Comparison of ENCODE assay signal across 8 cellular contexts in genomic region chr10:124742418-124743187, GRCh38. TPM values are rescaled to one million over a fixed set of nuclear protein-coding genes. Genes with fewer than 3 reads are reported as not detected.
A peak's percentile ranks its signal among the peaks of the same experiment; 100 is the strongest.
DNase-seq lines count a peak whose midpoint lies in the region; ATAC-seq and TF ChIP-seq lines count a peak whose summit lies in the region.

No MANE protein-coding gene starts in this region.

- intact Hi-C loops in Right ventricle myocardium inferior (cut with DNase I), result loop anchor here (2.0 to 5.0 kb wide), 2 partner anchors 95 to 118 kb away; no protein-coding TSS in a partner anchor
- intact Hi-C loops in cardiac septum (cut with DNase I), result loop anchor here (2.0 to 5.0 kb wide), 2 partner anchors 40 to 110 kb away; no protein-coding TSS in a partner anchor
- intact Hi-C loops in breast epithelium (cut with DNase I; ENCODE audit: low total_unique reads), result loop anchor here (5.0 kb wide), 2 partner anchors 35 to 200 kb away; no protein-coding TSS in a partner anchor

- H3K27ac ChIP-seq in breast epithelium (peak overlapping the region; percentile 61 to 90), layer of hippocampus (ENCODE audit: low read depth, low read length) (peak overlapping the region; percentile 89), suprapubic skin (peak overlapping the region; percentile 95)

- DNase-seq in Right ventricle myocardium inferior (ENCODE audit: missing footprints), result peak; percentile 73
- no peak for DNase-seq in cardiac septum (ENCODE audit: low spot score)
- peak; percentile 74 for DNase-seq in NCI-H69 (lab: John Stamatoyannopoulos, UW)
- no peak for DNase-seq in breast epithelium (ENCODE audit: low spot score in 2 of 2)
- DNase-seq in suprapubic skin (ENCODE audit: low spot score in 2 of 2), result peak in 1 of 2 donors; percentile 71
- DNase-seq in cortex of kidney (lab: John Stamatoyannopoulos, UW), result no peak
- no peak for DNase-seq in NCI-H524 treated with DMSO at 0.1 percent for 48 hours (lab: John Stamatoyannopoulos, UW)

- TF ChIP-seq CTCF in breast epithelium (IDR thresholded peaks at IDR 0.05), result no peak
- peak in 1 of 2 donors; percentile 8 for TF ChIP-seq CTCF in suprapubic skin (IDR thresholded peaks at IDR 0.05)

- WGBS in suprapubic skin, result 3% methylated on average over 42 of the region's 42 CpGs

- ATAC-seq in Right ventricle myocardium inferior, result no peak

- no peaks in the 10 kb centered on the region for H3K36me3 ChIP-seq in breast epithelium
- H3K36me3 ChIP-seq in suprapubic skin, result no peaks in the 10 kb centered on the region

- H3K9me3 ChIP-seq in breast epithelium (no peaks in the 10 kb centered on the region), suprapubic skin (no peaks in the 10 kb centered on the region)

- H3K4me3 ChIP-seq in breast epithelium (peak overlapping the region; percentile 70 to 86 (median 77)), suprapubic skin (peak overlapping the region; percentile 90)

- H3K27me3 ChIP-seq in breast epithelium (no peaks in the 10 kb centered on the region), layer of hippocampus (ENCODE audit: control insufficient read depth, insufficient read depth, low read length) (no peaks in the 10 kb centered on the region), suprapubic skin (no peaks in the 10 kb centered on the region)

- TF ChIP-seq EP300 in suprapubic skin (IDR thresholded peaks at IDR 0.05), result no peak

- H3K4me1 ChIP-seq in breast epithelium (peaks cover 4 to 36% of the 10 kb centered on the region in 2 donors), suprapubic skin (peaks cover 81% of the 10 kb centered on the region)

- TF ChIP-seq POLR2A in breast epithelium (IDR thresholded peaks at IDR 0.05) (no peak), suprapubic skin (IDR thresholded peaks at IDR 0.05) (no peak)

RNA-seq across cellular contexts. Expression of gene FAM53B, which starts 1.6 kb away (rescaled TPM):
- total RNA-seq in Right ventricle myocardium inferior (41.2 TPM), cardiac septum (18.5 TPM), breast epithelium (10 to 100 TPM; 17.0 to 39.7 (median 22.8) TPM), suprapubic skin (10 to 100 TPM; 63.5 to 75.5 (median 67.3) TPM)

RNA-seq across cellular contexts. Expression of gene EEF1AKMT2, which starts 49.1 kb away (rescaled TPM):
- 11.4 TPM for total RNA-seq in Right ventricle myocardium inferior
- total RNA-seq in cardiac septum, result 14.6 TPM
- total RNA-seq in breast epithelium, result 10 to 100 TPM; 14.1 to 23.6 (median 23.2) TPM
- 10 to 100 TPM; 11.4 to 23.8 (median 15.3) TPM for total RNA-seq in suprapubic skin

RNA-seq across cellular contexts. Expression of gene ABRAXAS2, which starts 59.0 kb away (rescaled TPM):
- total RNA-seq in Right ventricle myocardium inferior (12.6 TPM), cardiac septum (12.4 TPM), breast epithelium (10 to 100 TPM; 11.4 to 13.9 (median 13.4) TPM), suprapubic skin (10 to 100 TPM; 12.4 to 17.3 (median 15.7) TPM)

Comparison
In these comparisons a context has a peak if more than half of its experiments do, and no peak if none do; other contexts are left out.
1. DNase-seq: peak in Right ventricle myocardium inferior (single experiment) and NCI-H69 (single experiment); none in cardiac septum (single experiment), breast epithelium (0 of 2), cortex of kidney (single experiment) and NCI-H524 treated with DMSO at 0.1 percent for 48 hours (single experiment).
2. Peak in every context shown above with its lines, with median percentiles within 50 percentile points of each other: H3K27ac ChIP-seq.